ENCODE assay signal across 8 cellular contexts in genomic region chr10:22712959-22713852, GRCh38.
DNase-seq lines count a peak whose midpoint lies in the region; ATAC-seq and TF ChIP-seq lines count a peak whose summit lies in the region.

No MANE protein-coding gene starts in this region.

- peak overlapping the region; percentile 90 for H3K4me3 Mint-ChIP-seq in T-helper 2 cell treated with Interferon-gamma antibody and Interleukin-4, amounts not matched to agents 5 μg/mL and 100 μg/mL, for 36 hours

- DNase-seq in NCI-H2171 treated with DMSO at 0.1 percent for 48 hours (lab: John Stamatoyannopoulos, UW) (peak; percentile 5), NCI-H2171 (lab: John Stamatoyannopoulos, UW) (no peak), cardiac fibroblast (ENCODE audit: low read depth in 2 of 2) (peak; percentile 41 to 55)
- peak; percentile 30 for DNase-seq in T-helper 2 cell treated with Interferon-gamma antibody and Interleukin-4, amounts not matched to agents 5 μg/mL and 100 μg/mL, for 36 hours (ENCODE audit: low spot score)
- peak; percentile 46 for DNase-seq in stimulated activated CD4-positive, alpha-beta T cell treated with anti-CD3 and anti-CD28 coated beads, Interleukin-4, amount 100 ng/mL, for 24 hours

- H3K27me3 Mint-ChIP-seq in T-helper 2 cell treated with Interferon-gamma antibody and Interleukin-4, amounts not matched to agents 5 μg/mL and 100 μg/mL, for 36 hours (ENCODE audit: low read depth) = no peaks in the 10 kb centered on the region

- ATAC-seq in HG03139 (IDR thresholded peaks at IDR 0.05; ENCODE audit: unreplicated experiment) (peak; percentile 24), HG03565 (IDR thresholded peaks at IDR 0.05; ENCODE audit: unreplicated experiment) (no peak)

- H3K27me3 ChIP-seq in layer of hippocampus (ENCODE audit: control insufficient read depth, insufficient read depth, low read length) = no peaks in the 10 kb centered on the region

- TF ChIP-seq CTCF in cardiac fibroblast (IDR thresholded peaks at IDR 0.05; ENCODE audit: low read depth, low read length) = no peak

- H3K27ac Mint-ChIP-seq in T-helper 2 cell treated with Interferon-gamma antibody and Interleukin-4, amounts not matched to agents 5 μg/mL and 100 μg/mL, for 36 hours = peak overlapping the region; percentile 78

- H3K27ac ChIP-seq in layer of hippocampus (ENCODE audit: low read depth, low read length) = peak overlapping the region; percentile 92

- H3K4me3 ChIP-seq in cardiac fibroblast (replicated peaks in 1 of 2; ENCODE audit: low read depth in 2 of 2, low read length in 2 of 2) = peak overlapping the region; percentile 91 to 99

- peaks cover 42% of the 10 kb centered on the region for H3K4me1 Mint-ChIP-seq in T-helper 2 cell treated with Interferon-gamma antibody and Interleukin-4, amounts not matched to agents 5 μg/mL and 100 μg/mL, for 36 hours (ENCODE audit: low read depth)

- H3K36me3 Mint-ChIP-seq in T-helper 2 cell treated with Interferon-gamma antibody and Interleukin-4, amounts not matched to agents 5 μg/mL and 100 μg/mL, for 36 hours (ENCODE audit: low read depth) = peaks cover 15% of the 10 kb centered on the region

- no peaks in the 10 kb centered on the region for H3K9me3 Mint-ChIP-seq in T-helper 2 cell treated with Interferon-gamma antibody and Interleukin-4, amounts not matched to agents 5 μg/mL and 100 μg/mL, for 36 hours
